ENCODE assay signal across 10 cellular contexts in genomic region chr1:9842781-9843575, GRCh38. TPM values are rescaled to one million over a fixed set of nuclear protein-coding genes. Genes with fewer than 3 reads are reported as not detected.
A peak's percentile ranks its signal among the peaks of the same experiment; 100 is the strongest.
DNase-seq lines count a peak whose midpoint lies in the region; ATAC-seq, FAIRE-seq and TF ChIP-seq lines count a peak whose summit lies in the region.
"Had no signal": no experiment of that assay in that cellular context is flagged by ENCODE, and none has a peak within 500 bp of the region (broad histone marks: within the 10 kb centered on the region; RNA-seq: fewer than 3 reads in every experiment).

No MANE protein-coding gene starts in this region.

- H3K4me3 Mint-ChIP-seq in activated CD8-positive, alpha-beta T cell treated with anti-CD3 and anti-CD28 coated beads for 36 hours = no peak overlapping the region
- H3K4me3 Mint-ChIP-seq: activated CD4-positive, alpha-beta T cell treated with anti-CD3 and anti-CD28 coated beads, Interleukin-2, amount 10 ng/mL, durations not matched to agents 7 days and 5 days had no signal

- no peaks in the 10 kb centered on the region for H3K36me3 ChIP-seq in PC-3 (ENCODE audit: low read depth, low read length)
- no peaks in the 10 kb centered on the region for H3K36me3 ChIP-seq in small intestine (ENCODE audit: control insufficient read depth in 2 of 2, insufficient read depth in 2 of 2, low read length in 2 of 2)

- H3K27ac ChIP-seq in PC-3 (ENCODE audit: low read length) (peak overlapping the region; percentile 69), small intestine (ENCODE audit: low read depth in 1 of 2, low read length in 1 of 2) (peak overlapping the region in 1 of 2 donors; percentile 50)

- H3K4me3 ChIP-seq in LNCaP clone FGC (ENCODE audit: low read depth, low read length) (peak overlapping the region; percentile 6; the same call in 1 of the 2 replicates), PC-3 (ENCODE audit: low read length) (no peak overlapping the region), small intestine (ENCODE audit: low read depth in 1 of 2, low read length in 2 of 2) (no peak overlapping the region)

- H3K9me3 ChIP-seq in PC-3 (ENCODE audit: low read length) (no peaks in the 10 kb centered on the region), small intestine (ENCODE audit: control insufficient read depth, low read depth) (no peaks in the 10 kb centered on the region)

- 20 to 51% (median 38%) methylated on average over 19 to 20 of the region's 20 CpGs for WGBS in small intestine, 3 donors

- no peaks in the 10 kb centered on the region for H3F3A ChIP-seq in PC-3 (ENCODE audit: low read length, unreplicated experiment)

- H3K9ac ChIP-seq in PC-3 (ENCODE audit: low read length) = no peak overlapping the region

- H3K27me3 Mint-ChIP-seq in activated CD8-positive, alpha-beta T cell treated with anti-CD3 and anti-CD28 coated beads for 36 hours = no peaks in the 10 kb centered on the region
- H3K27me3 Mint-ChIP-seq: activated CD4-positive, alpha-beta T cell treated with anti-CD3 and anti-CD28 coated beads, Interleukin-2, amount 10 ng/mL, durations not matched to agents 7 days and 5 days had no signal

- peak; percentile 36 for ATAC-seq in PC-3
- peak; percentile 10 for ATAC-seq in esophagus mucosa
- ATAC-seq in GM21367 (IDR thresholded peaks at IDR 0.05; ENCODE audit: unreplicated experiment) = no peak
- ATAC-seq in activated CD8-positive, alpha-beta T cell treated with anti-CD3 and anti-CD28 coated beads for 36 hours = no peak

- H3K9me3 Mint-ChIP-seq in activated CD8-positive, alpha-beta T cell treated with anti-CD3 and anti-CD28 coated beads for 36 hours = no peaks in the 10 kb centered on the region
- H3K9me3 Mint-ChIP-seq: activated CD4-positive, alpha-beta T cell treated with anti-CD3 and anti-CD28 coated beads, Interleukin-2, amount 10 ng/mL, durations not matched to agents 7 days and 5 days had no signal

- intact Hi-C loops in PC-3 (cut with micrococcal nuclease) = no loop called here
- intact Hi-C loops in activated CD8-positive, alpha-beta T cell treated with anti-CD3 and anti-CD28 coated beads for 36 hours (cut with micrococcal nuclease) = no loop called here

- no peaks in the 10 kb centered on the region for H3K27me3 ChIP-seq in PC-3 (ENCODE audit: low read length)
- no peaks in the 10 kb centered on the region for H3K27me3 ChIP-seq in small intestine (ENCODE audit: control insufficient read depth in 2 of 2, insufficient read depth in 2 of 2, low read length in 2 of 2)

- peak; percentile 90 for DNase-seq in LNCaP clone FGC (ENCODE audit: low read depth)
- peak; percentile 74 for DNase-seq in PC-3
- DNase-seq in small intestine = peak; percentile 75
- no peak for DNase-seq in activated CD8-positive, alpha-beta T cell treated with anti-CD3 and anti-CD28 coated beads for 36 hours
- DNase-seq in middle frontal gyrus (ENCODE audit: extremely low spot score, low spot score) = no peak
- DNase-seq: activated CD4-positive, alpha-beta T cell treated with anti-CD3 and anti-CD28 coated beads, Interleukin-2, amount 10 ng/mL, durations not matched to agents 7 days and 5 days had no signal

- no peaks in the 10 kb centered on the region for H3K79me2 ChIP-seq in PC-3 (ENCODE audit: low read length)

- TF ChIP-seq CTCF in LNCaP clone FGC (IDR thresholded peaks at IDR 0.05; ENCODE audit: control insufficient read depth, extremely low read depth, insufficient read depth) (no peak), PC-3 (conservative IDR thresholded peaks at IDR 0.05; ENCODE audit: low read depth, low read length) (0 out of 2 replicates have a peak, but pooled peaks have one; percentile 21)
- TF ChIP-seq CTCF in activated CD8-positive, alpha-beta T cell treated with anti-CD3 and anti-CD28 coated beads for 36 hours (IDR thresholded peaks at IDR 0.05) = no peak

- peak overlapping the region; percentile 57 for H3K4me2 ChIP-seq in PC-3 (ENCODE audit: low read length)

- no peak overlapping the region for H3K27ac Mint-ChIP-seq in activated CD8-positive, alpha-beta T cell treated with anti-CD3 and anti-CD28 coated beads for 36 hours
- H3K27ac Mint-ChIP-seq: activated CD4-positive, alpha-beta T cell treated with anti-CD3 and anti-CD28 coated beads, Interleukin-2, amount 10 ng/mL, durations not matched to agents 7 days and 5 days had no signal

- CTCF ChIA-PET in PC-3 (lab: Charles Lee) = interaction anchor here (0.6 to 0.9 kb wide), 3 partner anchors 26 to 423 kb away, joined by 3 to 6 read pairs (median 3); no protein-coding TSS in a partner anchor
- CTCF ChIA-PET in activated CD8-positive, alpha-beta T cell treated with anti-CD3 and anti-CD28 coated beads for 36 hours (lab: Charles Lee) = interaction anchor here (3.0 kb wide), 1 partner anchor 59 kb away, joined by 15 read pairs; no protein-coding TSS in a partner anchor

- no peaks in the 10 kb centered on the region for H4K20me1 ChIP-seq in PC-3 (ENCODE audit: low read length)

- BruUV-seq in PC-3 (replicated peaks; lab: Mats Ljungman, UMichigan) = no TSS peak

- H2AFZ ChIP-seq in PC-3 (ENCODE audit: low read length) = no peak overlapping the region

- no peaks in the 10 kb centered on the region for H3K4me1 Mint-ChIP-seq in activated CD8-positive, alpha-beta T cell treated with anti-CD3 and anti-CD28 coated beads for 36 hours (ENCODE audit: low read depth)

- H3K36me3 Mint-ChIP-seq in activated CD8-positive, alpha-beta T cell treated with anti-CD3 and anti-CD28 coated beads for 36 hours (ENCODE audit: low read depth) = no peaks in the 10 kb centered on the region

- H3K4me1 ChIP-seq in PC-3 (ENCODE audit: insufficient read depth, low read length) = peaks cover 24% of the 10 kb centered on the region
- H3K4me1 ChIP-seq in small intestine (ENCODE audit: control insufficient read depth in 2 of 2, insufficient read depth in 1 of 2, low read depth in 1 of 2, low read length in 1 of 2) = peaks cover 0 to 2% of the 10 kb centered on the region in 2 donors

- no peaks in the 10 kb centered on the region for H3K9me2 ChIP-seq in PC-3 (replicated peaks; ENCODE audit: low read length)

- POLR2A ChIA-PET in PC-3 (lab: Charles Lee; ENCODE audit: unreplicated experiment) = no interaction called here
- POLR2A ChIA-PET in activated CD8-positive, alpha-beta T cell treated with anti-CD3 and anti-CD28 coated beads for 36 hours (lab: Charles Lee) = no interaction called here

- FAIRE-seq in small intestine (lab: Jason Lieb, UNC) = no peak
- FAIRE-seq: G401.6, H54 had no signal

RNA-seq across cellular contexts. Expression of gene CLSTN1, which starts 19.2 kb away (rescaled TPM):
- total RNA-seq in PC-3 (2014; rRNA removed) (98.3 and 117 TPM in 2 replicates), esophagus mucosa (121 TPM)
- polyA plus RNA-seq in small intestine = 10 to 100 TPM; 29.2 to 50.6 (median 33.1) TPM
- total RNA-seq in activated CD8-positive, alpha-beta T cell treated with anti-CD3 and anti-CD28 coated beads for 36 hours = 10 to 100 TPM; 29.3 to 29.9 TPM

Comparison
In these comparisons a context has a peak if more than half of its experiments do, and no peak if none do; other contexts are left out.
1. DNase-seq: peak in LNCaP clone FGC (single experiment), PC-3 (single experiment) and small intestine (single experiment); none in activated CD8-positive, alpha-beta T cell treated with anti-CD3 and anti-CD28 coated beads for 36 hours (single experiment) and middle frontal gyrus (single experiment).
2. ATAC-seq: peak in PC-3 (single experiment) and esophagus mucosa (single experiment); none in GM21367 (single experiment) and activated CD8-positive, alpha-beta T cell treated with anti-CD3 and anti-CD28 coated beads for 36 hours (single experiment).